ENCODE assay signal across 14 cellular contexts in the genomic region with DNA sequence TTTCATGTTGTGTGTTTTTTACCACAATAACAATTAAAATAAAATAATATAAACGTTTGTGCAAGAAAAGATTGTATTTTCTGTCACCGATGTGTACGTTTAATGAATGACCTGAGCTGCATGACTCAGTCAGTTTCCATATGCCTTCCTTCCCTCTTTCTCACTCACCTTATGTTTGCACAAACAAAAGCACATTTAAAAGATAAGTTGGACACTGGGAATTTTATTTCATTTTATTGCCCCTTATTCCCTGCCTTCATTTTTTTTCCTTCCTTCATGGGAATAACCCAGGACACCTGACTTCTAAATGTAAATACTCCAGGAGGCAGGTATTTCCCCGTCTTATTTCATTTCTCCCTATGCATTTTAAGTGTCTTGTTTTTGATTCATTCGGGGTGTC.
DNase-seq lines count a peak whose midpoint lies in the region; ATAC-seq lines count a peak whose summit lies in the region.
"Had no signal": no experiment of that assay in that cellular context is flagged by ENCODE, and none has a peak within 500 bp of the region (broad histone marks: within the 10 kb centered on the region; RNA-seq: fewer than 3 reads in every experiment).

No MANE protein-coding gene starts in this region.

- CTCF ChIA-PET in CD4-positive, alpha-beta memory T cell (lab: Charles Lee; ENCODE audit: partially characterized antibody) = interaction anchor here (2.0 kb wide), 1 partner anchor 48 kb away, joined by 11 read pairs; no protein-coding TSS in a partner anchor

- ATAC-seq in GM21515 (IDR thresholded peaks at IDR 0.05; ENCODE audit: unreplicated experiment) = peak; percentile 16
- ATAC-seq in HG02759 (IDR thresholded peaks at IDR 0.05; ENCODE audit: unreplicated experiment) = no peak

- H3K36me3 Mint-ChIP-seq in CD4-positive, alpha-beta memory T cell = no peaks in the 10 kb centered on the region
- H3K36me3 Mint-ChIP-seq in activated T-helper 1 cell treated with anti-CD3 and anti-CD28 coated beads, Interleukin-12 subunit alpha, Interleukin-12 subunit beta, Interleukin-2, Interleukin-4 antibody, amounts not matched to agents 30 ng/mL and 10 ng/mL and 1 ng/mL, durations not matched to agents 14 hours and 24 hours and 36 hours (ENCODE audit: low read depth) = no peaks in the 10 kb centered on the region

- no peak for DNase-seq in CD4-positive, alpha-beta memory T cell
- no peak for DNase-seq in activated T-helper 1 cell treated with anti-CD3 and anti-CD28 coated beads, Interleukin-12 subunit alpha, Interleukin-12 subunit beta, Interleukin-2, Interleukin-4 antibody, amounts not matched to agents 30 ng/mL and 10 ng/mL and 1 ng/mL, durations not matched to agents 14 hours and 24 hours and 36 hours (ENCODE audit: low spot score)
- DNase-seq in anterior cingulate cortex (lab: John Stamatoyannopoulos, UW) (no peak), MG63 (no peak)
- DNase-seq: activated gamma-delta T cell, caudate nucleus, esophagus squamous epithelium, GM23248, hypothalamus, NCI-H2029 treated with DMSO at 0.1 percent for 48 hours had no signal

- H3K27me3 ChIP-seq in CD4-positive, alpha-beta memory T cell (ENCODE audit: insufficient read depth, low read length) = no peaks in the 10 kb centered on the region
- H3K27me3 ChIP-seq in mucosa of rectum (ENCODE audit: control insufficient read depth in 2 of 2, insufficient read depth in 2 of 2, low read length in 2 of 2) (no peaks in the 10 kb centered on the region), MG63 (no peaks in the 10 kb centered on the region)
- H3K27me3 ChIP-seq: esophagus squamous epithelium had no signal

- peak overlapping the region in 7 of 8 donors; percentile 68 to 81 (median 72) for H3K4me3 Mint-ChIP-seq in CD4-positive, alpha-beta memory T cell
- H3K4me3 Mint-ChIP-seq in activated T-helper 1 cell treated with anti-CD3 and anti-CD28 coated beads, Interleukin-12 subunit alpha, Interleukin-12 subunit beta, Interleukin-2, Interleukin-4 antibody, amounts not matched to agents 30 ng/mL and 10 ng/mL and 1 ng/mL, durations not matched to agents 14 hours and 24 hours and 36 hours = peak overlapping the region; percentile 5

- H3K9ac ChIP-seq in mucosa of rectum (ENCODE audit: low read depth in 1 of 2, low read length in 2 of 2) = peak overlapping the region; percentile 35 to 41
- H3K9ac ChIP-seq: GM23248 had no signal

- H3K9me3 ChIP-seq in CD4-positive, alpha-beta memory T cell (ENCODE audit: control insufficient read depth in 1 of 2, low read length in 2 of 2) = no peaks in the 10 kb centered on the region
- H3K9me3 ChIP-seq in mucosa of rectum (ENCODE audit: control insufficient read depth in 2 of 2, low read length in 2 of 2) (no peaks in the 10 kb centered on the region), MG63 (no peaks in the 10 kb centered on the region)
- H3K9me3 ChIP-seq: esophagus squamous epithelium had no signal

- intact Hi-C loops in CD4-positive, alpha-beta memory T cell (cut with micrococcal nuclease) = loop anchor here (5.0 kb wide), 1 partner anchor 44 kb away; no protein-coding TSS in a partner anchor
- intact Hi-C loops in activated T-helper 1 cell treated with anti-CD3 and anti-CD28 coated beads, Interleukin-12 subunit alpha, Interleukin-12 subunit beta, Interleukin-2, Interleukin-4 antibody, amounts not matched to agents 30 ng/mL and 10 ng/mL and 1 ng/mL, durations not matched to agents 14 hours and 24 hours and 36 hours (cut with micrococcal nuclease) = no loop called here

- H3K9me3 Mint-ChIP-seq in CD4-positive, alpha-beta memory T cell = no peaks in the 10 kb centered on the region
- no peaks in the 10 kb centered on the region for H3K9me3 Mint-ChIP-seq in activated T-helper 1 cell treated with anti-CD3 and anti-CD28 coated beads, Interleukin-12 subunit alpha, Interleukin-12 subunit beta, Interleukin-2, Interleukin-4 antibody, amounts not matched to agents 30 ng/mL and 10 ng/mL and 1 ng/mL, durations not matched to agents 14 hours and 24 hours and 36 hours

- H3K4me1 Mint-ChIP-seq in CD4-positive, alpha-beta memory T cell = peaks cover 27 to 56% (median 44%) of the 10 kb centered on the region in 4 donors
- H3K4me1 Mint-ChIP-seq in activated T-helper 1 cell treated with anti-CD3 and anti-CD28 coated beads, Interleukin-12 subunit alpha, Interleukin-12 subunit beta, Interleukin-2, Interleukin-4 antibody, amounts not matched to agents 30 ng/mL and 10 ng/mL and 1 ng/mL, durations not matched to agents 14 hours and 24 hours and 36 hours (ENCODE audit: low read depth) = peaks cover 33% of the 10 kb centered on the region

- POLR2A ChIA-PET in CD4-positive, alpha-beta memory T cell (lab: Charles Lee; ENCODE audit: partially characterized antibody) = interaction anchor here (0.9 to 2.4 kb wide), 5 partner anchors 15 to 185 kb away, joined by 3 to 6 read pairs (median 4); no protein-coding TSS in a partner anchor

- no peaks in the 10 kb centered on the region for H3K36me3 ChIP-seq in CD4-positive, alpha-beta memory T cell (ENCODE audit: insufficient read depth, low read length)
- no peaks in the 10 kb centered on the region for H3K36me3 ChIP-seq in mucosa of rectum (ENCODE audit: control insufficient read depth in 2 of 2, insufficient read depth in 2 of 2, low read length in 2 of 2)
- H3K36me3 ChIP-seq in MG63 = no peaks in the 10 kb centered on the region; the same call in none of the 2 replicates

- H3K27ac Mint-ChIP-seq in CD4-positive, alpha-beta memory T cell = peak overlapping the region; percentile 93 to 98 (median 97)
- H3K27ac Mint-ChIP-seq in activated T-helper 1 cell treated with anti-CD3 and anti-CD28 coated beads, Interleukin-12 subunit alpha, Interleukin-12 subunit beta, Interleukin-2, Interleukin-4 antibody, amounts not matched to agents 30 ng/mL and 10 ng/mL and 1 ng/mL, durations not matched to agents 14 hours and 24 hours and 36 hours = no peak overlapping the region

- peaks cover 48% of the 10 kb centered on the region for H3K4me1 ChIP-seq in CD4-positive, alpha-beta memory T cell (ENCODE audit: insufficient read depth, low read length)
- H3K4me1 ChIP-seq in mucosa of rectum (ENCODE audit: control insufficient read depth in 2 of 2, insufficient read depth in 2 of 2, low read length in 2 of 2) = peaks cover 15 to 23% of the 10 kb centered on the region in 2 donors

- H3K27me3 Mint-ChIP-seq in CD4-positive, alpha-beta memory T cell = no peaks in the 10 kb centered on the region
- peaks cover 16% of the 10 kb centered on the region for H3K27me3 Mint-ChIP-seq in activated T-helper 1 cell treated with anti-CD3 and anti-CD28 coated beads, Interleukin-12 subunit alpha, Interleukin-12 subunit beta, Interleukin-2, Interleukin-4 antibody, amounts not matched to agents 30 ng/mL and 10 ng/mL and 1 ng/mL, durations not matched to agents 14 hours and 24 hours and 36 hours (ENCODE audit: insufficient read depth)

- H3K4me3 ChIP-seq in CD4-positive, alpha-beta memory T cell (ENCODE audit: low read length in 2 of 2) = no peak overlapping the region
- H3K4me3 ChIP-seq in mucosa of rectum (ENCODE audit: low read length in 2 of 2) = peak overlapping the region; percentile 42 to 51
- no peak overlapping the region for H3K4me3 ChIP-seq in MG63
- H3K4me3 ChIP-seq: esophagus squamous epithelium, GM23248, SK-N-MC had no signal

- no peak overlapping the region for H3K27ac ChIP-seq in CD4-positive, alpha-beta memory T cell (ENCODE audit: low read depth, low read length)
- peak overlapping the region; percentile 82 to 86 for H3K27ac ChIP-seq in mucosa of rectum (ENCODE audit: low read depth in 2 of 2, low read length in 2 of 2)
- H3K27ac ChIP-seq: GM23248, SK-N-MC had no signal

Comparison
In these comparisons a context has a peak if more than half of its experiments do, and no peak if none do; other contexts are left out.
1. H3K4me3 ChIP-seq: peak in mucosa of rectum (2 of 2); none in CD4-positive, alpha-beta memory T cell (0 of 2) and MG63 (single experiment).